ENCODE assay signal across 8 cellular contexts in the genomic region with DNA sequence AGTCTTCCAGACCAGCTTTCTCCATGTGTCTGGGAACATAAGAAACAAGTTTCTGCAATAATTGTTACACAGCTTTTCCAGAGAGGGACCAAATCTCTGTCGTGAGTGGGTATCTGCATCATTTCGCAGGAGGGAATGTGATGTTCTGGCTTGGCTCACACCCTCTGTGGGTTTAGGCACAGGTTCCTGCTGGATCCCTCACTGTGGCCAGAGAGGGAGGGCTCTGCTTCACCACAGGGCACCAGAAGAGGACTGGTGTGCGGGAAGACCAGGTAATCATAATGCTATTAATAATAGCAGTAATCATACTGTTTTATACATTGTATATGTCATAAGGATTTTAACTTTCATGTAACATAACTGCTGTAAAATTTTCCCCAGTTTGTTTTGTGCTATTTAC. TPM values are rescaled to one million over a fixed set of nuclear protein-coding genes. Genes with fewer than 3 reads are reported as not detected.
DNase-seq lines count a peak whose midpoint lies in the region; ATAC-seq and TF ChIP-seq lines count a peak whose summit lies in the region.
"Not testable (repeated sequence)": the region's sequence is repeated elsewhere in the genome, so short reads cannot be mapped to it uniquely, and the experiment has no call there.

No MANE protein-coding gene starts in this region.

- H3K27ac ChIP-seq in coronary artery, spleen: not testable (repeated sequence)

- not testable (repeated sequence) for H3K4me1 ChIP-seq in spleen

- not testable (repeated sequence) for TF ChIP-seq CTCF in GM10266 (IDR thresholded peaks at IDR 0.05; ENCODE audit: control insufficient read depth, insufficient read depth, low read depth, missing control alignments); LNCaP clone FGC (IDR thresholded peaks at IDR 0.05; ENCODE audit: control insufficient read depth, extremely low read depth, insufficient read depth); coronary artery (IDR thresholded peaks at IDR 0.05); spleen (IDR thresholded peaks at IDR 0.05 in 8 of 11, conservative IDR thresholded peaks at IDR 0.05 in 3 of 11)

- ATAC-seq in SK-N-SH treated with all-trans-retinoic acid at 6 μM for 48 hours = peak; percentile 33
- ATAC-seq in Right ventricle myocardium superior (ENCODE audit: poor library complexity) = not testable (repeated sequence)

- WGBS in spleen, 5 donors = 71 to 79% (median 73%) methylated on average over 3 of the region's 3 CpGs

- intact Hi-C loops in Right ventricle myocardium superior (cut with DNase I); spleen (cut with DNase I; ENCODE audit: low total_unique reads): not testable (repeated sequence)

- not testable (repeated sequence) for TF ChIP-seq POLR2A in spleen (IDR thresholded peaks at IDR 0.05)

- DNase-seq in AG08395 (ENCODE audit: low spot score) (peak; percentile 4), GM10266 (ENCODE audit: extremely low spot score) (peak; percentile 11), LNCaP clone FGC (ENCODE audit: low read depth) (peak; percentile 25), coronary artery (ENCODE audit: low spot score) (peak; percentile 72), Right ventricle myocardium superior (peak; percentile 42), lung microvascular endothelial cell (ENCODE audit: low read depth in 2 of 2) (peak; percentile 1 to 7), spleen (peak; percentile 79)

- H3K36me3 ChIP-seq in spleen = not testable (repeated sequence)

- H3K27me3 ChIP-seq in spleen (replicated peaks in 1 of 7) = not testable (repeated sequence)

- H3K9me3 ChIP-seq in spleen = peaks cover 0 to 35% (median 18%) of the 10 kb centered on the region in 8 donors

- not testable (repeated sequence) for H3K4me3 ChIP-seq in LNCaP clone FGC (ENCODE audit: low read depth, low read length); coronary artery; spleen

RNA-seq across cellular contexts. Expression of a gene that starts 41.3 kb away (rescaled TPM):
- 2.3 TPM for total RNA-seq in Right ventricle myocardium superior
- 2.0 and 5.8 TPM in 2 replicates for total RNA-seq in lung microvascular endothelial cell
- 10 to 100 TPM in 6 of 7 donors, 1 to 10 TPM in 1; 5.7 to 23.7 (median 17.6) TPM for total RNA-seq in spleen
- 10 to 100 TPM; 21.2 to 47.4 (median 21.3) TPM for polyA plus RNA-seq in spleen

Comparison
In these comparisons a context has a peak if more than half of its experiments do, and no peak if none do; other contexts are left out.
1. DNase-seq: peak in every context shown above with its lines; median percentile 79 in spleen; 72 in coronary artery; 42 in Right ventricle myocardium superior; 25 in LNCaP clone FGC; 11 in GM10266; 4 in AG08395; 4 in lung microvascular endothelial cell.